19 cellular contexts compared by ENCODE assay signal in genomic region chr17:79864617-79865250, GRCh38.
"Had no signal": no experiment of that assay in that cellular context is flagged by ENCODE, and none has a peak within 500 bp of the region (broad histone marks: within the 10 kb centered on the region; RNA-seq: fewer than 3 reads in every experiment).

No MANE protein-coding gene starts in this region.

- ATAC-seq: activated CD8-positive, alpha-beta T cell treated with anti-CD3 and anti-CD28 coated beads, Interleukin-2, amount 10 ng/mL, durations not matched to agents 7 days and 5 days; gastroesophageal sphincter; mucosa of descending colon had no signal

- DNase-seq: activated CD4-positive, alpha-beta T cell treated with anti-CD3 and anti-CD28 coated beads for 1 hour; activated CD4-positive, alpha-beta T cell treated with anti-CD3 and anti-CD28 coated beads, Interleukin-2, amount 50 U/mL, for 1 hour; activated CD8-positive, alpha-beta T cell treated with anti-CD3 and anti-CD28 coated beads, Interleukin-2, amount 10 ng/mL, durations not matched to agents 7 days and 5 days; activated gamma-delta T cell treated with Interleukin-2 at 50 U/mL for 16 hours; activated T-cell treated with anti-CD3 and anti-CD28 coated beads, Interleukin-2, amount 50 U/mL, for 1 hour; anterior cingulate cortex; effector CD4-positive, alpha-beta T cell; hypothalamus; mesendoderm; nephron progenitor cell; occipital lobe; sigmoid colon; stimulated activated CD4-positive, alpha-beta T cell treated with anti-CD3 and anti-CD28 coated beads, Interleukin-4, amount 100 ng/mL, for 24 hours; stimulated activated naive CD4-positive, alpha-beta T cell treated with Interleukin-2 at 50 U/mL for 16 hours; WERI-Rb-1 had no signal

- H3K36me3 ChIP-seq: gastroesophageal sphincter, sigmoid colon, thoracic aorta, vagina, WERI-Rb-1 had no signal

- H3K9me3 ChIP-seq: gastroesophageal sphincter, mucosa of descending colon, sigmoid colon, thoracic aorta, vagina had no signal

- H3K4me3 ChIP-seq: gastroesophageal sphincter, mucosa of descending colon, sigmoid colon, thoracic aorta, vagina had no signal

- H3K27ac ChIP-seq: gastroesophageal sphincter, sigmoid colon, thoracic aorta, vagina, WERI-Rb-1 had no signal

- H3K27me3 ChIP-seq: vagina had no signal

- H3K4me1 ChIP-seq: gastroesophageal sphincter, sigmoid colon, vagina had no signal
